In the genomic region with DNA sequence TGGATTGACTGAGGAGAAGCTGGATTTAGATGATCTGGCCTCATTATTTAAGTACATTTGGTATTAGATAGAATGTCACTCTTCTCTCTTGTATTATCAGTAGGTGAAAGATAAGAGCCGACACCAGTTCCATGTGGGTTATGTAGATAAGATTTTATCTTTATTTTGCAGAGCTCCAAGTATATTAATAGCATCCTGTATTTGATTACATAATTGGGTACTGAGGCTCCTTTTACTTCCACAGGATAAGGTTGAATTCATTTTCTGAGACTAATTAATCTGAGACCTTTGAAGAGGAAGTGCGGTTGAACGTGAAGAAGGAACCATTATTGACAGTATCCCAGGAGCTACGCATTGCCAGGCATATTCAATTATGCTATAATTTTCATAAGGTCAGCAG, we compare ENCODE assay signal across 9 cellular contexts.
"Had no signal": no experiment of that assay in that cellular context is flagged by ENCODE, and none has a peak within 500 bp of the region (broad histone marks: within the 10 kb centered on the region; RNA-seq: fewer than 3 reads in every experiment).

No MANE protein-coding gene starts in this region.

- ATAC-seq: activated CD8-positive, alpha-beta T cell treated with anti-CD3 and anti-CD28 coated beads, Interleukin-2, amount 10 ng/mL, durations not matched to agents 7 days and 5 days; heart left ventricle; naive thymus-derived CD4-positive, alpha-beta T cell had no signal

- H3K27ac Mint-ChIP-seq: activated naive CD4-positive, alpha-beta T cell treated with anti-CD3 and anti-CD28 coated beads, Interleukin-2, amount 50 U/mL, for 24 hours had no signal

- DNase-seq: activated CD8-positive, alpha-beta memory T cell treated with anti-CD3 and anti-CD28 coated beads, Interleukin-2, amount 50 U/mL, for 48 hours; activated CD8-positive, alpha-beta T cell treated with anti-CD3 and anti-CD28 coated beads, Interleukin-2, amount 10 ng/mL, durations not matched to agents 7 days and 5 days; aorta; foreskin melanocyte; heart left ventricle; naive thymus-derived CD4-positive, alpha-beta T cell; posterior cingulate gyrus; substantia nigra had no signal

- H3K27me3 Mint-ChIP-seq: activated naive CD4-positive, alpha-beta T cell treated with anti-CD3 and anti-CD28 coated beads, Interleukin-2, amount 50 U/mL, for 24 hours; naive thymus-derived CD4-positive, alpha-beta T cell had no signal

- H3K4me3 Mint-ChIP-seq: activated naive CD4-positive, alpha-beta T cell treated with anti-CD3 and anti-CD28 coated beads, Interleukin-2, amount 50 U/mL, for 24 hours had no signal
